ENCODE assay signal across 15 cellular contexts in genomic region chrX:66200050-66200664, GRCh38. TPM values are rescaled to one million over a fixed set of nuclear protein-coding genes. Genes with fewer than 3 reads are reported as not detected.
A peak's percentile ranks its signal among the peaks of the same experiment; 100 is the strongest.
DNase-seq lines count a peak whose midpoint lies in the region; ATAC-seq, FAIRE-seq and TF ChIP-seq lines count a peak whose summit lies in the region.
"Had no signal": no experiment of that assay in that cellular context is flagged by ENCODE, and none has a peak within 500 bp of the region (broad histone marks: within the 10 kb centered on the region; RNA-seq: fewer than 3 reads in every experiment).

No MANE protein-coding gene starts in this region.

- no peak for TF ChIP-seq EP300 in suprapubic skin (IDR thresholded peaks at IDR 0.05)

- H3K4me3 ChIP-seq in CD8-positive, alpha-beta memory T cell (ENCODE audit: low read length) = no peak overlapping the region
- no peak overlapping the region for H3K4me3 ChIP-seq in suprapubic skin
- H3K4me3 ChIP-seq: pancreas, thoracic aorta had no signal

- H3K4me3 Mint-ChIP-seq in endothelial cell (ENCODE audit: unreplicated experiment) = peak overlapping the region; percentile 13
- no peak overlapping the region for H3K4me3 Mint-ChIP-seq in CD8-positive, alpha-beta memory T cell
- H3K4me3 Mint-ChIP-seq: activated naive CD4-positive, alpha-beta T cell treated with anti-CD3 and anti-CD28 coated beads, Interleukin-2, amount 50 U/mL, for 24 hours had no signal

- no peak for DNase-seq in GM18507 (ENCODE audit: extremely low spot score, insufficient read length, low read depth)
- DNase-seq in endothelial cell (ENCODE audit: low spot score) = no peak
- DNase-seq in CD8-positive, alpha-beta memory T cell = no peak
- no peak for DNase-seq in foreskin melanocyte
- no peak for DNase-seq in KG1 (lab: John Stamatoyannopoulos, UW)
- DNase-seq in suprapubic skin (ENCODE audit: low spot score in 2 of 2) = no peak
- DNase-seq: dermis blood vessel endothelial cell, pancreas had no signal

- H3K27me3 ChIP-seq in CD8-positive, alpha-beta memory T cell (ENCODE audit: insufficient read depth, low read length, poor library complexity, severe bottlenecking) = no peaks in the 10 kb centered on the region
- H3K27me3 ChIP-seq in suprapubic skin = no peaks in the 10 kb centered on the region

- no peaks in the 10 kb centered on the region for H3K36me3 ChIP-seq in CD8-positive, alpha-beta memory T cell (ENCODE audit: insufficient read depth, low read length)
- no peaks in the 10 kb centered on the region for H3K36me3 ChIP-seq in suprapubic skin
- H3K36me3 ChIP-seq: pancreas, thoracic aorta had no signal

- H3K36me3 Mint-ChIP-seq in endothelial cell (ENCODE audit: low read depth, unreplicated experiment) = peaks cover 16% of the 10 kb centered on the region
- no peaks in the 10 kb centered on the region for H3K36me3 Mint-ChIP-seq in CD8-positive, alpha-beta memory T cell
- H3K36me3 Mint-ChIP-seq: activated naive CD4-positive, alpha-beta T cell treated with anti-CD3 and anti-CD28 coated beads, Interleukin-2, amount 50 U/mL, for 24 hours had no signal

- H3K4me1 ChIP-seq in CD8-positive, alpha-beta memory T cell (ENCODE audit: insufficient read depth, low read length) = no peaks in the 10 kb centered on the region
- no peaks in the 10 kb centered on the region for H3K4me1 ChIP-seq in suprapubic skin
- H3K4me1 ChIP-seq: pancreas had no signal

- peaks cover 30% of the 10 kb centered on the region for H3K4me1 Mint-ChIP-seq in endothelial cell (ENCODE audit: unreplicated experiment)
- peaks cover 3 to 12% (median 10%) of the 10 kb centered on the region in 3 donors for H3K4me1 Mint-ChIP-seq in CD8-positive, alpha-beta memory T cell

- CTCF ChIA-PET in CD8-positive, alpha-beta memory T cell (lab: Charles Lee) = no interaction called here

- POLR2A ChIA-PET in CD8-positive, alpha-beta memory T cell (lab: Charles Lee) = no interaction called here

- ATAC-seq in GM19463 (IDR thresholded peaks at IDR 0.05; ENCODE audit: unreplicated experiment) (peak; percentile 78), HG03097 (IDR thresholded peaks at IDR 0.05; ENCODE audit: low FRiP score, unreplicated experiment) (peak; percentile 72)
- ATAC-seq: left lobe of liver, pancreas had no signal

- 55% methylated on average over 4 of the region's 4 CpGs for WGBS in suprapubic skin

- peak; percentile 86 for FAIRE-seq in GM18507 (lab: Jason Lieb, UNC)

- no peak overlapping the region for H3K27ac Mint-ChIP-seq in endothelial cell (ENCODE audit: unreplicated experiment)
- peak overlapping the region in 1 of 8 donors; percentile 29 for H3K27ac Mint-ChIP-seq in CD8-positive, alpha-beta memory T cell
- H3K27ac Mint-ChIP-seq: activated naive CD4-positive, alpha-beta T cell treated with anti-CD3 and anti-CD28 coated beads, Interleukin-2, amount 50 U/mL, for 24 hours had no signal

- H3K27ac ChIP-seq in CD8-positive, alpha-beta memory T cell (ENCODE audit: low read depth, low read length) = no peak overlapping the region
- H3K27ac ChIP-seq in suprapubic skin = no peak overlapping the region
- H3K27ac ChIP-seq: pancreas, thoracic aorta, VCaP had no signal

- no peaks in the 10 kb centered on the region for H3K9me3 ChIP-seq in CD8-positive, alpha-beta memory T cell (ENCODE audit: low read length)
- no peaks in the 10 kb centered on the region for H3K9me3 ChIP-seq in suprapubic skin
- H3K9me3 ChIP-seq: pancreas, thoracic aorta had no signal

- no peak for TF ChIP-seq POLR2A in suprapubic skin (IDR thresholded peaks at IDR 0.05)

- H3K27me3 Mint-ChIP-seq in endothelial cell (ENCODE audit: unreplicated experiment) = peaks cover 2% of the 10 kb centered on the region
- peaks cover 0 to 25% of the 10 kb centered on the region in 2 donors for H3K27me3 Mint-ChIP-seq in CD8-positive, alpha-beta memory T cell
- H3K27me3 Mint-ChIP-seq: activated naive CD4-positive, alpha-beta T cell treated with anti-CD3 and anti-CD28 coated beads, Interleukin-2, amount 50 U/mL, for 24 hours had no signal

- TF ChIP-seq CTCF in endothelial cell (IDR thresholded peaks at IDR 0.05; ENCODE audit: unreplicated experiment) (no peak), suprapubic skin (IDR thresholded peaks at IDR 0.05) (no peak)

- no peaks in the 10 kb centered on the region for H3K9me3 Mint-ChIP-seq in endothelial cell (ENCODE audit: unreplicated experiment)
- no peaks in the 10 kb centered on the region for H3K9me3 Mint-ChIP-seq in CD8-positive, alpha-beta memory T cell
- H3K9me3 Mint-ChIP-seq: activated naive CD4-positive, alpha-beta T cell treated with anti-CD3 and anti-CD28 coated beads, Interleukin-2, amount 50 U/mL, for 24 hours had no signal

RNA-seq across cellular contexts. Expression of gene HEPH, which starts 36.1 kb away (rescaled TPM):
- 106 TPM for total RNA-seq in endothelial cell (ENCODE audit: unreplicated experiment)
- not detected for total RNA-seq in CD8-positive, alpha-beta memory T cell
- polyA plus RNA-seq in CD8-positive, alpha-beta memory T cell = 0.53 TPM
- total RNA-seq in suprapubic skin = 1 to 10 TPM; 2.8 to 9.8 (median 8.8) TPM
- total RNA-seq: RPMI7951 had no signal
